In the genomic region with DNA sequence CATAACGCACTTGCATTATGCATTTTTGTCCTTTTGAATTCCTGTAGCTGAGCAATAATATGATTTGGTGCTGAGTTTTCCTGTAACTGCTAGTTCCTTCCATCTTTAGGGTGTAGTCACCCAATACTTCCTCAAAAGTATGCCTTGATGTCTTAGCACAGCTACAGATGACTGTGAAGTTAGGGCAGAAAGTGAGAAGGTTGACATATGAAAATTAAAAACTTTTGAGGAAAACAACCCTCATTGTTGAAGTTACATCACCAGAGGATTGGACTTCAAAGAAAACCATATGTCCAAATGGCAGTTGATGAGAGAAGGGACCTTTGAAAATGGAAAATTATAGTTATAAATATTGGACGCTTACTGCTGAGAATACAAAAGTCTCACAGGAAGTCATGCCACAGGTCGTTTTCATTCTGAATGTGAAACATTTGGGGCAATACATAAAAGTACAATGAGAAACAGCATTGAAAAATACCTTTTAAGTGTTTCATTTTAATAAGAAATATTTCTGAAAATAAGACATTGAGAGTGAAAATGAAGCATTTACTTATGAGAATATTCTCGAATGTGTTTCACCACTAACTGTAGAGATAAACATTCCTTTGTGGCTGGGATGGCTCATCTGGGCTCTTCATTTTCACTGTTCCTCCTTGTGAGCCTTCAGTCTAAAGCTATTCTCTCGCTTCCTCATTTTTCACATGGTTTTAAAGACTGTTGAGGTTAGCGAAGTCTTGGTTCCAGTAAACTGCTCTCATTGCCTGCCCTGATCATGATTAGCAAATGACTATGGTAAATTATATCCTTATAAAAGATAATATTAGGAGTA, we compare ENCODE assay signal across 8 cellular contexts.
A peak's percentile ranks its signal among the peaks of the same experiment; 100 is the strongest.
DNase-seq lines count a peak whose midpoint lies in the region; ATAC-seq and TF ChIP-seq lines count a peak whose summit lies in the region.

No MANE protein-coding gene starts in this region.

- ATAC-seq in GM21367 (IDR thresholded peaks at IDR 0.05; ENCODE audit: unreplicated experiment), result peak; percentile 87
- peak; percentile 88 for ATAC-seq in HG03378 (IDR thresholded peaks at IDR 0.05; ENCODE audit: unreplicated experiment)
- ATAC-seq in activated naive CD8-positive, alpha-beta T cell treated with anti-CD3 and anti-CD28 coated beads, Interleukin-2, amount 10 ng/mL, durations not matched to agents 7 days and 5 days (ENCODE audit: low read depth), result peak; percentile 41
- no peak for ATAC-seq in foreskin keratinocyte

- in situ Hi-C loops in GM13976 (cut with MboI; ENCODE audit: low sequenced_read_pairs, unreplicated experiment), result no loop called here

- TF ChIP-seq CTCF in GM13976 (IDR thresholded peaks at IDR 0.05; ENCODE audit: borderline replicate concordance, control extremely low read depth, extremely low read depth, insufficient read depth, missing control alignments) (no peak), foreskin keratinocyte (conservative IDR thresholded peaks at IDR 0.05) (no peak), endothelial cell (IDR thresholded peaks at IDR 0.05; ENCODE audit: unreplicated experiment) (no peak)

- H3K9me3 Mint-ChIP-seq in activated naive CD8-positive, alpha-beta T cell treated with anti-CD3 and anti-CD28 coated beads, Interleukin-2, amount 10 ng/mL, durations not matched to agents 7 days and 5 days, result no peaks in the 10 kb centered on the region
- no peaks in the 10 kb centered on the region for H3K9me3 Mint-ChIP-seq in endothelial cell (ENCODE audit: unreplicated experiment)

- H3K4me3 Mint-ChIP-seq in activated naive CD8-positive, alpha-beta T cell treated with anti-CD3 and anti-CD28 coated beads, Interleukin-2, amount 10 ng/mL, durations not matched to agents 7 days and 5 days, result no peak overlapping the region
- no peak overlapping the region for H3K4me3 Mint-ChIP-seq in endothelial cell (ENCODE audit: unreplicated experiment)

- no peaks in the 10 kb centered on the region for H3K4me1 ChIP-seq in foreskin keratinocyte

- H3K27ac ChIP-seq in foreskin keratinocyte, result no peak overlapping the region

- H3K36me3 Mint-ChIP-seq in activated naive CD8-positive, alpha-beta T cell treated with anti-CD3 and anti-CD28 coated beads, Interleukin-2, amount 10 ng/mL, durations not matched to agents 7 days and 5 days, result no peaks in the 10 kb centered on the region
- H3K36me3 Mint-ChIP-seq in endothelial cell (ENCODE audit: low read depth, unreplicated experiment), result no peaks in the 10 kb centered on the region

- peaks cover 4% of the 10 kb centered on the region for H3K27me3 Mint-ChIP-seq in activated naive CD8-positive, alpha-beta T cell treated with anti-CD3 and anti-CD28 coated beads, Interleukin-2, amount 10 ng/mL, durations not matched to agents 7 days and 5 days
- H3K27me3 Mint-ChIP-seq in endothelial cell (ENCODE audit: unreplicated experiment), result no peaks in the 10 kb centered on the region

- no peaks in the 10 kb centered on the region for H3K4me1 Mint-ChIP-seq in activated naive CD8-positive, alpha-beta T cell treated with anti-CD3 and anti-CD28 coated beads, Interleukin-2, amount 10 ng/mL, durations not matched to agents 7 days and 5 days
- no peaks in the 10 kb centered on the region for H3K4me1 Mint-ChIP-seq in endothelial cell (ENCODE audit: unreplicated experiment)

- no peaks in the 10 kb centered on the region for H3K27me3 ChIP-seq in foreskin keratinocyte

- POLR2A ChIA-PET in activated naive CD8-positive, alpha-beta T cell treated with anti-CD3 and anti-CD28 coated beads, Interleukin-2, amount 10 ng/mL, durations not matched to agents 7 days and 5 days (lab: Charles Lee), result no interaction called here

- peak; percentile 29 for DNase-seq in GM13976 (ENCODE audit: low spot score)
- DNase-seq in activated naive CD8-positive, alpha-beta T cell treated with anti-CD3 and anti-CD28 coated beads, Interleukin-2, amount 10 ng/mL, durations not matched to agents 7 days and 5 days, result no peak
- DNase-seq in foreskin keratinocyte, result no peak
- DNase-seq in endothelial cell (ENCODE audit: low spot score), result no peak
- no peak for DNase-seq in NCI-H345 treated with DMSO at 0.1 percent for 48 hours (lab: John Stamatoyannopoulos, UW; ENCODE audit: unreplicated experiment)
- no peak for DNase-seq in HT-29 (ENCODE audit: low spot score)

- no peak overlapping the region for H3K27ac Mint-ChIP-seq in activated naive CD8-positive, alpha-beta T cell treated with anti-CD3 and anti-CD28 coated beads, Interleukin-2, amount 10 ng/mL, durations not matched to agents 7 days and 5 days
- no peak overlapping the region for H3K27ac Mint-ChIP-seq in endothelial cell (ENCODE audit: unreplicated experiment)
